8 cellular contexts compared by ENCODE assay signal in genomic region chr5:150461231-150461630, GRCh38. TPM values are rescaled to one million over a fixed set of nuclear protein-coding genes. Genes with fewer than 3 reads are reported as not detected.
A peak's percentile ranks its signal among the peaks of the same experiment; 100 is the strongest.
DNase-seq lines count a peak whose midpoint lies in the region; ATAC-seq and TF ChIP-seq lines count a peak whose summit lies in the region.

No MANE protein-coding gene starts in this region.

- DNase-seq in GM12865 (ENCODE audit: low read depth) (peak; percentile 83), WERI-Rb-1 (peak; percentile 93), PC-3 (no peak), NCI-H187 (lab: John Stamatoyannopoulos, UW) (no peak), glomerular visceral epithelial cell (ENCODE audit: extremely low spot score) (no peak)

- H2AFZ ChIP-seq in PC-3 (ENCODE audit: low read length), result no peak overlapping the region

- H3K4me2 ChIP-seq in PC-3 (ENCODE audit: low read length), result no peak overlapping the region

- TF ChIP-seq CTCF in GM12865 (IDR thresholded peaks at IDR 0.05; ENCODE audit: insufficient read depth, low read depth, low read length, missing control alignments) (no peak), WERI-Rb-1 (IDR thresholded peaks at IDR 0.05; ENCODE audit: low read depth, low read length) (no peak), PC-3 (conservative IDR thresholded peaks at IDR 0.05; ENCODE audit: low read depth, low read length) (no peak)

- no peaks in the 10 kb centered on the region for H3K79me2 ChIP-seq in PC-3 (ENCODE audit: low read length)

- H3K36me3 ChIP-seq in WERI-Rb-1, result no peaks in the 10 kb centered on the region
- no peaks in the 10 kb centered on the region for H3K36me3 ChIP-seq in PC-3 (ENCODE audit: low read depth, low read length)

- H3K9me2 ChIP-seq in PC-3 (replicated peaks; ENCODE audit: low read length), result no peaks in the 10 kb centered on the region

- no TSS peak for BruUV-seq in PC-3 (replicated peaks; lab: Mats Ljungman, UMichigan)

- peak overlapping the region; percentile 92 for H3K27ac ChIP-seq in WERI-Rb-1
- no peak overlapping the region for H3K27ac ChIP-seq in PC-3 (ENCODE audit: low read length)

- H3K27me3 ChIP-seq in WERI-Rb-1 (ENCODE audit: insufficient read depth, low read depth, severe bottlenecking) (no peaks in the 10 kb centered on the region), PC-3 (ENCODE audit: low read length) (no peaks in the 10 kb centered on the region)

- intact Hi-C loops in PC-3 (cut with micrococcal nuclease), result no loop called here

- no peaks in the 10 kb centered on the region for H4K20me1 ChIP-seq in PC-3 (ENCODE audit: low read length)

- no peak overlapping the region for H3K4me3 ChIP-seq in GM12865 (ENCODE audit: low read depth, low read length)
- no peak overlapping the region for H3K4me3 ChIP-seq in WERI-Rb-1 (ENCODE audit: low read depth, low read length)
- H3K4me3 ChIP-seq in PC-3 (ENCODE audit: low read length), result no peak overlapping the region

- no peaks in the 10 kb centered on the region for H3F3A ChIP-seq in PC-3 (ENCODE audit: low read length, unreplicated experiment)

- no peaks in the 10 kb centered on the region for H3K9me3 ChIP-seq in WERI-Rb-1 (ENCODE audit: severe bottlenecking)
- H3K9me3 ChIP-seq in PC-3 (ENCODE audit: low read length), result no peaks in the 10 kb centered on the region

- ATAC-seq in GM21381 (IDR thresholded peaks at IDR 0.05; ENCODE audit: unreplicated experiment) (peak; percentile 74), HG03571 (IDR thresholded peaks at IDR 0.05; ENCODE audit: unreplicated experiment) (peak; percentile 76), PC-3 (no peak), GM21515 (IDR thresholded peaks at IDR 0.05; ENCODE audit: unreplicated experiment) (no peak)

- no peak overlapping the region for H3K9ac ChIP-seq in PC-3 (ENCODE audit: low read length)

- H3K4me1 ChIP-seq in PC-3 (ENCODE audit: insufficient read depth, low read length), result no peaks in the 10 kb centered on the region; the same call in 1 of the 2 replicates

- POLR2A ChIA-PET in PC-3 (lab: Charles Lee; ENCODE audit: unreplicated experiment), result no interaction called here

- CTCF ChIA-PET in PC-3 (lab: Charles Lee), result no interaction called here

RNA-seq across cellular contexts. Expression of gene RPS14, which starts 11.7 kb away (rescaled TPM):
- total RNA-seq in PC-3 (2014; rRNA removed), result 2,005 and 2,031 TPM in 2 replicates

RNA-seq across cellular contexts. Expression of gene NDST1, which starts 46.7 kb away (rescaled TPM):
- total RNA-seq in PC-3 (2014; rRNA removed), result 42.6 and 46.1 TPM in 2 replicates

RNA-seq across cellular contexts. Expression of gene CD74, which starts 48.5 kb away (rescaled TPM):
- 0.22 and 0.52 TPM in 2 replicates for total RNA-seq in PC-3 (2014; rRNA removed)

Comparison
In these comparisons a context has a peak if more than half of its experiments do, and no peak if none do; other contexts are left out.
1. DNase-seq: peak in GM12865 (single experiment) and WERI-Rb-1 (single experiment); none in PC-3 (single experiment), NCI-H187 (0 of 2) and glomerular visceral epithelial cell (single experiment).
2. ATAC-seq: peak in GM21381 (single experiment) and HG03571 (single experiment); none in PC-3 (single experiment) and GM21515 (single experiment).